Comparison of ENCODE assay signal across 20 cellular contexts in the genomic region with DNA sequence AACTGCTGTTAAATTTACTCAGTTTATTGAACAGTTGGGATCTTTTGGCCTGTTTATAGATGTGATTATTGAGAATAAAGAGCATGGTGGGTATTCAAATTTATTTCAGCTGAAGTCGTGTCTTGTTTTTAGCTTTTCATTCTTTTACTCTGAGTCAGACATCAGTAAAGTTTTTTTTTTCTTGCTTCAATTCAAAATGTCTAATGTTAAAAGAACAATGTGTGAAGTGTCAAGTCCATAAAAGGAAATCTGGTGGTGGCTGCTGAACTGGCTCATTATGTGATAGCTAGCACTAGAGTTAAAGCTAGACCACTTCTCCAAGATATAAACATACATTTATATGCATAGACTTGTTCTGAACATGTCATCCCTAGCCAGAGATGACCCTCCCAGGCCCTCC.
DNase-seq lines count a peak whose midpoint lies in the region; ATAC-seq, FAIRE-seq and TF ChIP-seq lines count a peak whose summit lies in the region.
"Had no signal": no experiment of that assay in that cellular context is flagged by ENCODE, and none has a peak within 500 bp of the region (broad histone marks: within the 10 kb centered on the region; RNA-seq: fewer than 3 reads in every experiment).

No MANE protein-coding gene starts in this region.

- H3K4me2 ChIP-seq in A549: no peak overlapping the region
- H3K4me2 ChIP-seq: GM23338, smooth muscle cell had no signal

- TF ChIP-seq CTCF in A549 (IDR thresholded peaks at IDR 0.05) (no peak), brain (conservative IDR thresholded peaks at IDR 0.05) (no peak), psoas muscle (IDR thresholded peaks at IDR 0.05) (no peak)

- FAIRE-seq in A549 (lab: Jason Lieb, UNC): no peak
- FAIRE-seq: pancreas had no signal

- H3K4me3 ChIP-seq in A549: no peak overlapping the region
- no peak overlapping the region for H3K4me3 ChIP-seq in psoas muscle
- H3K4me3 ChIP-seq: esophagus squamous epithelium, GM23338, mucosa of descending colon, pancreas, smooth muscle cell, transverse colon had no signal

- CTCF ChIA-PET in A549 (lab: Yijun Ruan, JAX): interaction anchor here (1.0 kb wide), 1 partner anchor 18 kb away, joined by 3 read pairs; no protein-coding TSS in a partner anchor

- no peaks in the 10 kb centered on the region for H3K36me3 ChIP-seq in psoas muscle (ENCODE audit: insufficient read depth in 1 of 2, low read depth in 1 of 2)
- H3K36me3 ChIP-seq: esophagus squamous epithelium, pancreas, transverse colon had no signal

- TF ChIP-seq POLR2A in A549 (IDR thresholded peaks at IDR 0.05; ENCODE audit: low read length): no peak

- ATAC-seq in A549 (no peak), psoas muscle (no peak)
- ATAC-seq: GM23338, left cardiac atrium, mucosa of descending colon, pancreas had no signal

- H3K4me1 Mint-ChIP-seq in brain: peaks cover 57% of the 10 kb centered on the region
- peaks cover 23% of the 10 kb centered on the region for H3K4me1 Mint-ChIP-seq in activated T-cell treated with anti-CD3 and anti-CD28 coated beads, Interleukin-2, amount 50 U/mL, for 24 hours (ENCODE audit: low read depth)
- H3K4me1 Mint-ChIP-seq: activated B cell treated with CpG ODN at 0.5 μM for 24 hours had no signal

- H3K9me3 Mint-ChIP-seq in brain: no peaks in the 10 kb centered on the region
- H3K9me3 Mint-ChIP-seq in activated T-cell treated with anti-CD3 and anti-CD28 coated beads, Interleukin-2, amount 50 U/mL, for 24 hours: no peaks in the 10 kb centered on the region
- H3K9me3 Mint-ChIP-seq: activated B cell treated with CpG ODN at 0.5 μM for 24 hours, CD14-positive monocyte, GM23338 had no signal

- no peaks in the 10 kb centered on the region for H3K9me3 ChIP-seq in A549
- H3K9me3 ChIP-seq in psoas muscle: no peaks in the 10 kb centered on the region
- H3K9me3 ChIP-seq: esophagus squamous epithelium, mucosa of descending colon, pancreas, transverse colon had no signal

- POLR2A ChIA-PET in A549 (lab: Yijun Ruan, JAX): no interaction called here

- peak overlapping the region; percentile 23 to 78; a peak in 4 of 6 replicates for H3K27ac ChIP-seq in A549
- H3K27ac ChIP-seq in psoas muscle: peak overlapping the region; percentile 96
- H3K27ac ChIP-seq: pancreas had no signal

- no peak overlapping the region for H3K4me3 Mint-ChIP-seq in brain
- no peak overlapping the region for H3K4me3 Mint-ChIP-seq in activated T-cell treated with anti-CD3 and anti-CD28 coated beads, Interleukin-2, amount 50 U/mL, for 24 hours
- H3K4me3 Mint-ChIP-seq: activated B cell treated with CpG ODN at 0.5 μM for 24 hours, CD14-positive monocyte, GM23338 had no signal

- H3K36me3 Mint-ChIP-seq in brain: no peaks in the 10 kb centered on the region
- H3K36me3 Mint-ChIP-seq in activated T-cell treated with anti-CD3 and anti-CD28 coated beads, Interleukin-2, amount 50 U/mL, for 24 hours (ENCODE audit: low read depth): no peaks in the 10 kb centered on the region
- H3K36me3 Mint-ChIP-seq: CD14-positive monocyte had no signal

- TF ChIP-seq EP300 in A549 (IDR thresholded peaks at IDR 0.05): no peak

- H3K4me1 ChIP-seq in A549 (peaks cover 33% of the 10 kb centered on the region), psoas muscle (peaks cover 50% of the 10 kb centered on the region)

- no peaks in the 10 kb centered on the region for H3K27me3 ChIP-seq in psoas muscle (ENCODE audit: insufficient read depth in 3 of 3, low read length in 2 of 3)
- H3K27me3 ChIP-seq: esophagus squamous epithelium, pancreas, transverse colon had no signal

- DNase-seq in A549 (ENCODE audit: low read depth in 1 of 2, low spot score in 1 of 2) (no peak), glomerular endothelial cell (ENCODE audit: extremely low read depth, low read depth, low spot score) (peak; percentile 18), psoas muscle (no peak), NCI-H2029 treated with DMSO at 0.1 percent for 48 hours (lab: John Stamatoyannopoulos, UW) (no peak), epidermal melanocyte (ENCODE audit: insufficient read length, low spot score) (no peak)
- DNase-seq in stimulated activated CD4-positive, alpha-beta T cell treated with anti-CD3 and anti-CD28 coated beads, Interleukin-4, amount 100 ng/mL, for 4 hours: no peak
- DNase-seq in activated T-cell treated with anti-CD3 and anti-CD28 coated beads, Interleukin-2, amount 50 U/mL, for 24 hours: no peak
- DNase-seq: activated B cell treated with CpG ODN at 0.5 μM for 24 hours, DMS153, esophagus squamous epithelium, left cardiac atrium, mucosa of descending colon, MV-4-11, NCI-H526, pancreas, transverse colon had no signal

- intact Hi-C loops in psoas muscle (cut with DNase I): loop anchor here (5.0 to 10.0 kb wide), 2 partner anchors 34 to 84 kb away; no protein-coding TSS in a partner anchor

- no peak for TF ChIP-seq RAD21 in A549 (conservative IDR thresholded peaks at IDR 0.05 in 1 of 2, IDR thresholded peaks at IDR 0.05 in 1 of 2)

- peaks cover 14% of the 10 kb centered on the region for H3K27me3 Mint-ChIP-seq in brain
- peaks cover 5% of the 10 kb centered on the region for H3K27me3 Mint-ChIP-seq in activated T-cell treated with anti-CD3 and anti-CD28 coated beads, Interleukin-2, amount 50 U/mL, for 24 hours

- 40% methylated on average over 1 of the region's 1 CpG for WGBS in A549 (ENCODE audit: missing lambda C conversion rate)
- 43 to 67% (median 58%) methylated on average over 1 of the region's 1 CpG for WGBS in psoas muscle, 3 donors

- peak overlapping the region in 4 of 5 experiments; percentile 14 to 95 (median 48) for H3K27ac Mint-ChIP-seq in brain
- H3K27ac Mint-ChIP-seq in activated T-cell treated with anti-CD3 and anti-CD28 coated beads, Interleukin-2, amount 50 U/mL, for 24 hours: no peak overlapping the region
- H3K27ac Mint-ChIP-seq: activated B cell treated with CpG ODN at 0.5 μM for 24 hours, CD14-positive monocyte, GM23338 had no signal

TF ChIP-seq in A549, 52 proteins besides CTCF, POLR2A, EP300 and RAD21:
- TF ChIP-seq NR3C1 (IDR thresholded peaks at IDR 0.05) (no peak), RFX5 (IDR thresholded peaks at IDR 0.05) (no peak), TP53 (CRISPR knock-in tag; IDR thresholded peaks at IDR 0.05) (no peak), HDAC2 (IDR thresholded peaks at IDR 0.05) (no peak), KDM1A (IDR thresholded peaks at IDR 0.05; ENCODE audit: low read depth) (no peak), POLR2AphosphoS2 (conservative IDR thresholded peaks at IDR 0.05; ENCODE audit: low read length) (no peak), ZFP36 (IDR thresholded peaks at IDR 0.05; ENCODE audit: borderline replicate concordance, partially characterized antibody) (no peak), HEYL (CRISPR knock-in tag; IDR thresholded peaks at IDR 0.05) (no peak), ZSCAN20 (CRISPR knock-in tag; IDR thresholded peaks at IDR 0.05) (no peak), HOXA7 (CRISPR knock-in tag; IDR thresholded peaks at IDR 0.05) (no peak), EHMT2 (IDR thresholded peaks at IDR 0.05; ENCODE audit: low read depth) (no peak), SMC3 (IDR thresholded peaks at IDR 0.05) (no peak)
- TF ChIP-seq, protein P1, sequence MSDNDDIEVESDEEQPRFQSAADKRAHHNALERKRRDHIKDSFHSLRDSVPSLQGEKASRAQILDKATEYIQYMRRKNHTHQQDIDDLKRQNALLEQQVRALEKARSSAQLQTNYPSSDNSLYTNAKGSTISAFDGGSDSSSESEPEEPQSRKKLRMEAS (IDR thresholded peaks at IDR 0.05): no peak
- TF ChIP-seq, protein P2, sequence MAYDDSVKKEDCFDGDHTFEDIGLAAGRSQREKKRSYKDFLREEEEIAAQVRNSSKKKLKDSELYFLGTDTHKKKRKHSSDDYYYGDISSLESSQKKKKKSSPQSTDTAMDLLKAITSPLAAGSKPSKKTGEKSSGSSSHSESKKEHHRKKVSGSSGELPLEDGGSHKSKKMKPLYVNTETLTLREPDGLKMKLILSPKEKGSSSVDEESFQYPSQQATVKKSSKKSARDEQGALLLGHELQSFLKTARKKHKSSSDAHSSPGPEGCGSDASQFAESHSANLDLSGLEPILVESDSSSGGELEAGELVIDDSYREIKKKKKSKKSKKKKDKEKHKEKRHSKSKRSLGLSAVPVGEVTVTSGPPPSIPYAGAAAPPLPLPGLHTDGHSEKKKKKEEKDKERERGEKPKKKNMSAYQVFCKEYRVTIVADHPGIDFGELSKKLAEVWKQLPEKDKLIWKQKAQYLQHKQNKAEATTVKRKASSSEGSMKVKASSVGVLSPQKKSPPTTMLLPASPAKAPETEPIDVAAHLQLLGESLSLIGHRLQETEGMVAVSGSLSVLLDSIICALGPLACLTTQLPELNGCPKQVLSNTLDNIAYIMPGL (CRISPR knock-in tag; IDR thresholded peaks at IDR 0.05; ENCODE audit: borderline replicate concordance): no peak
